In the genomic region with DNA sequence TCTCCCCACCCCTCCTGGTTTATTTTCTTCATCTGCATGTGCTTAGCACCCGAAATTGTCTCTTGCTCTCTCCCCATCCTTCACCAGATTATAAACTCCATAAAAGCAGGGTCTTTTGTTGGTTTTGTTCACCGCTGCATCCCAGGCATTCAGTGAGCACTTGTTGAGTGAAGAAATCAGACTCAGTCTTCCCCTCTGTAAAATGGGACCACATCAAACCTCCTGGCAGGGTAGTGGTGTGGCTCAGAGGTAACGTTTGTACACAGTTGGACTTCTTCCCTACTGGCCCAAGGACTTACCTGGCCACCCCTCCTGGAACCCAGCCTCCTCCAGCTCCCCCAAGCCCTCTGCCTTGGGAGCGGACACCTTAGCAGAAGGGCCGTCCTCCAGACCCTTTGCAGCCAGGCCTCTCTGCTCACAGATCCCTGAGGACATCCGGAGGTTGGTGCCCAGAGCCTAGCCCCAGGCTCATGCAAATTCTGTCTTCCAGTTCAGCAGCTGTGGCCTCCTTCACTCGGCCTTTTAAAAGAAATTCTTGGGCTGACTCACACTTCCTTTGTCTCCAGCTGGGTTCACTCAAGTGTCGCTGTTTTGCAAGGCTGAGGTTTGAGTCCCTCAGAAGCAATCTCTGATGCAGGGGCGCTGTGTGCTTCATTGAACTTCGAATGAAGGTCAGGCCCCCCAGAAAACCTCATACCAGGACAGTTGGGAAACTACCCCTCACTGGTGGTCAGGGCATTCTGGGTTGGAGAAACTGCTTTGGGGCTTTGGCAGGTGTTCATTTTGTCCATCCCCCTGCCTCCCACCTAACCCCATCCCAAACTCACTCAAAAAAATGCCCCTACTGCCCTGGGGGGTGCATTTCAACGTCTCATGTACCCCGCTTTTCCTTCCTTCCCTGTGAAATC, we compare ENCODE assay signal across 1 cellular context.
TF ChIP-seq lines count a peak whose summit lies in the region.

No MANE protein-coding gene starts in this region.

TF ChIP-seq in HepG2, 621 proteins besides CTCF, POLR2A, EP300 and RAD21 (continues in another document):
- TF ChIP-seq ZNF616 (CRISPR knock-in tag; IDR thresholded peaks at IDR 0.05; ENCODE audit: low read depth), result no peak
- 0 out of 2 replicates have a peak, but pooled peaks have one; percentile 16 for TF ChIP-seq ZNF790 (CRISPR knock-in tag; IDR thresholded peaks at IDR 0.05; ENCODE audit: borderline replicate concordance)
- TF ChIP-seq RFXANK (CRISPR knock-in tag; IDR thresholded peaks at IDR 0.05), result no peak
- TF ChIP-seq XRCC5 (optimal IDR thresholded peaks at IDR 0.05; ENCODE audit: low read length), result peak; percentile 24
- peak; percentile 9 for TF ChIP-seq TEAD3 (CRISPR knock-in tag; optimal IDR thresholded peaks at IDR 0.05; ENCODE audit: borderline replicate concordance)
- TF ChIP-seq ZFP36L1 (CRISPR knock-in tag; IDR thresholded peaks at IDR 0.05), result no peak
- TF ChIP-seq ADNP (CRISPR knock-in tag; IDR thresholded peaks at IDR 0.05), result peak; percentile 75; the same call in 1 of the 2 replicates
- TF ChIP-seq RCOR2 (CRISPR knock-in tag; IDR thresholded peaks at IDR 0.05), result peak; percentile 40; the same call in 1 of the 2 replicates
- TF ChIP-seq TARDBP (CRISPR knock-in tag; IDR thresholded peaks at IDR 0.05), result no peak
- TF ChIP-seq ZNF777 (CRISPR knock-in tag; IDR thresholded peaks at IDR 0.05), result no peak
- 0 out of 2 replicates have a peak, but pooled peaks have one; percentile 22 for TF ChIP-seq ZIK1 (CRISPR knock-in tag; IDR thresholded peaks at IDR 0.05; ENCODE audit: borderline replicate concordance, low read depth)
- TF ChIP-seq ZNF605 (CRISPR knock-in tag; IDR thresholded peaks at IDR 0.05), result no peak
- TF ChIP-seq MTF1 (CRISPR knock-in tag; IDR thresholded peaks at IDR 0.05), result 0 out of 2 replicates have a peak, but pooled peaks have one; percentile 55
- no peak for TF ChIP-seq FOXO1 (CRISPR knock-in tag; IDR thresholded peaks at IDR 0.05)
- TF ChIP-seq ZMYM3 (CRISPR knock-in tag; IDR thresholded peaks at IDR 0.05), result peak; percentile 95
- TF ChIP-seq ZNF3 (CRISPR knock-in tag; IDR thresholded peaks at IDR 0.05), result 0 out of 2 replicates have a peak, but pooled peaks have one; percentile 56
- no peak; the same call in 1 of the 2 replicates for TF ChIP-seq ZNF772 (CRISPR knock-in tag; IDR thresholded peaks at IDR 0.05)
- peak; percentile 91 for TF ChIP-seq CHD4 (IDR thresholded peaks at IDR 0.05; ENCODE audit: borderline replicate concordance, low read length)
- TF ChIP-seq ARNTL (CRISPR knock-in tag; IDR thresholded peaks at IDR 0.05), result no peak
- no peak for TF ChIP-seq TCF7 (IDR thresholded peaks at IDR 0.05; ENCODE audit: low read depth)
- TF ChIP-seq, protein P1, sequence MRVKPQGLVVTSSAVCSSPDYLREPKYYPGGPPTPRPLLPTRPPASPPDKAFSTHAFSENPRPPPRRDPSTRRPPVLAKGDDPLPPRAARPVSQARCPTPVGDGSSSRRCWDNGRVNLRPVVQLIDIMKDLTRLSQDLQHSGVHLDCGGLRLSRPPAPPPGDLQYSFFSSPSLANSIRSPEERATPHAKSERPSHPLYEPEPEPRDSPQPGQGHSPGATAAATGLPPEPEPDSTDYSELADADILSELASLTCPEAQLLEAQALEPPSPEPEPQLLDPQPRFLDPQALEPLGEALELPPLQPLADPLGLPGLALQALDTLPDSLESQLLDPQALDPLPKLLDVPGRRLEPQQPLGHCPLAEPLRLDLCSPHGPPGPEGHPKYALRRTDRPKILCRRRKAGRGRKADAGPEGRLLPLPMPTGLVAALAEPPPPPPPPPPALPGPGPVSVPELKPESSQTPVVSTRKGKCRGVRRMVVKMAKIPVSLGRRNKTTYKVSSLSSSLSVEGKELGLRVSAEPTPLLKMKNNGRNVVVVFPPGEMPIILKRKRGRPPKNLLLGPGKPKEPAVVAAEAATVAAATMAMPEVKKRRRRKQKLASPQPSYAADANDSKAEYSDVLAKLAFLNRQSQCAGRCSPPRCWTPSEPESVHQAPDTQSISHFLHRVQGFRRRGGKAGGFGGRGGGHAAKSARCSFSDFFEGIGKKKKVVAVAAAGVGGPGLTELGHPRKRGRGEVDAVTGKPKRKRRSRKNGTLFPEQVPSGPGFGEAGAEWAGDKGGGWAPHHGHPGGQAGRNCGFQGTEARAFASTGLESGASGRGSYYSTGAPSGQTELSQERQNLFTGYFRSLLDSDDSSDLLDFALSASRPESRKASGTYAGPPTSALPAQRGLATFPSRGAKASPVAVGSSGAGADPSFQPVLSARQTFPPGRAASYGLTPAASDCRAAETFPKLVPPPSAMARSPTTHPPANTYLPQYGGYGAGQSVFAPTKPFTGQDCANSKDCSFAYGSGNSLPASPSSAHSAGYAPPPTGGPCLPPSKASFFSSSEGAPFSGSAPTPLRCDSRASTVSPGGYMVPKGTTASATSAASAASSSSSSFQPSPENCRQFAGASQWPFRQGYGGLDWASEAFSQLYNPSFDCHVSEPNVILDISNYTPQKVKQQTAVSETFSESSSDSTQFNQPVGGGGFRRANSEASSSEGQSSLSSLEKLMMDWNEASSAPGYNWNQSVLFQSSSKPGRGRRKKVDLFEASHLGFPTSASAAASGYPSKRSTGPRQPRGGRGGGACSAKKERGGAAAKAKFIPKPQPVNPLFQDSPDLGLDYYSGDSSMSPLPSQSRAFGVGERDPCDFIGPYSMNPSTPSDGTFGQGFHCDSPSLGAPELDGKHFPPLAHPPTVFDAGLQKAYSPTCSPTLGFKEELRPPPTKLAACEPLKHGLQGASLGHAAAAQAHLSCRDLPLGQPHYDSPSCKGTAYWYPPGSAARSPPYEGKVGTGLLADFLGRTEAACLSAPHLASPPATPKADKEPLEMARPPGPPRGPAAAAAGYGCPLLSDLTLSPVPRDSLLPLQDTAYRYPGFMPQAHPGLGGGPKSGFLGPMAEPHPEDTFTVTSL (CRISPR knock-in tag; IDR thresholded peaks at IDR 0.05; ENCODE audit: borderline replicate concordance), result 0 out of 2 replicates have a peak, but pooled peaks have one; percentile 12
- TF ChIP-seq ZNF615 (CRISPR knock-in tag; IDR thresholded peaks at IDR 0.05; ENCODE audit: borderline replicate concordance), result no peak
- TF ChIP-seq, protein P2, sequence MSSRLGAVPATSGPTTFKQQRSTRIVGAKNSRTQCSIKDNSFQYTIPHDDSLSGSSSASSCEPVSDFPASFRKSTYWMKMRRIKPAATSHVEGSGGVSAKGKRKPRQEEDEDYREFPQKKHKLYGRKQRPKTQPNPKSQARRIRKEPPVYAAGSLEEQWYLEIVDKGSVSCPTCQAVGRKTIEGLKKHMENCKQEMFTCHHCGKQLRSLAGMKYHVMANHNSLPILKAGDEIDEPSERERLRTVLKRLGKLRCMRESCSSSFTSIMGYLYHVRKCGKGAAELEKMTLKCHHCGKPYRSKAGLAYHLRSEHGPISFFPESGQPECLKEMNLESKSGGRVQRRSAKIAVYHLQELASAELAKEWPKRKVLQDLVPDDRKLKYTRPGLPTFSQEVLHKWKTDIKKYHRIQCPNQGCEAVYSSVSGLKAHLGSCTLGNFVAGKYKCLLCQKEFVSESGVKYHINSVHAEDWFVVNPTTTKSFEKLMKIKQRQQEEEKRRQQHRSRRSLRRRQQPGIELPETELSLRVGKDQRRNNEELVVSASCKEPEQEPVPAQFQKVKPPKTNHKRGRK (CRISPR knock-in tag; IDR thresholded peaks at IDR 0.05), result no peak
- TF ChIP-seq FIP1L1 (IDR thresholded peaks at IDR 0.05; ENCODE audit: borderline replicate concordance, insufficient read depth, low read depth, low read length), result no peak
- TF ChIP-seq HNRNPH1 (optimal IDR thresholded peaks at IDR 0.05; ENCODE audit: low read depth, low read length), result no peak
- peak; percentile 98 for TF ChIP-seq ZNF629 (CRISPR knock-in tag; conservative IDR thresholded peaks at IDR 0.05)
- no peak for TF ChIP-seq KLF12 (CRISPR knock-in tag; IDR thresholded peaks at IDR 0.05; ENCODE audit: borderline replicate concordance)
- TF ChIP-seq, protein P3, sequence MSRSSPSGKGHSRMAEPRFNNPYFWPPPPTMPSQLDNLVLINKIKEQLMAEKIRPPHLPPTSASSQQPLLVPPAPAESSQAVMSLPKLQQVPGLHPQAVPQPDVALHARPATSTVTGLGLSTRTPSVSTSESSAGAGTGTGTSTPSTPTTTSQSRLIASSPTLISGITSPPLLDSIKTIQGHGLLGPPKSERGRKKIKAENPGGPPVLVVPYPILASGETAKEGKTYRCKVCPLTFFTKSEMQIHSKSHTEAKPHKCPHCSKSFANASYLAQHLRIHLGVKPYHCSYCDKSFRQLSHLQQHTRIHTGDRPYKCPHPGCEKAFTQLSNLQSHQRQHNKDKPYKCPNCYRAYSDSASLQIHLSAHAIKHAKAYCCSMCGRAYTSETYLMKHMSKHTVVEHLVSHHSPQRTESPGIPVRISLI (CRISPR knock-in tag; IDR thresholded peaks at IDR 0.05; ENCODE audit: borderline replicate concordance), result no peak
- no peak for TF ChIP-seq MZF1 (CRISPR knock-in tag; IDR thresholded peaks at IDR 0.05; ENCODE audit: borderline replicate concordance)
- TF ChIP-seq, protein P4, sequence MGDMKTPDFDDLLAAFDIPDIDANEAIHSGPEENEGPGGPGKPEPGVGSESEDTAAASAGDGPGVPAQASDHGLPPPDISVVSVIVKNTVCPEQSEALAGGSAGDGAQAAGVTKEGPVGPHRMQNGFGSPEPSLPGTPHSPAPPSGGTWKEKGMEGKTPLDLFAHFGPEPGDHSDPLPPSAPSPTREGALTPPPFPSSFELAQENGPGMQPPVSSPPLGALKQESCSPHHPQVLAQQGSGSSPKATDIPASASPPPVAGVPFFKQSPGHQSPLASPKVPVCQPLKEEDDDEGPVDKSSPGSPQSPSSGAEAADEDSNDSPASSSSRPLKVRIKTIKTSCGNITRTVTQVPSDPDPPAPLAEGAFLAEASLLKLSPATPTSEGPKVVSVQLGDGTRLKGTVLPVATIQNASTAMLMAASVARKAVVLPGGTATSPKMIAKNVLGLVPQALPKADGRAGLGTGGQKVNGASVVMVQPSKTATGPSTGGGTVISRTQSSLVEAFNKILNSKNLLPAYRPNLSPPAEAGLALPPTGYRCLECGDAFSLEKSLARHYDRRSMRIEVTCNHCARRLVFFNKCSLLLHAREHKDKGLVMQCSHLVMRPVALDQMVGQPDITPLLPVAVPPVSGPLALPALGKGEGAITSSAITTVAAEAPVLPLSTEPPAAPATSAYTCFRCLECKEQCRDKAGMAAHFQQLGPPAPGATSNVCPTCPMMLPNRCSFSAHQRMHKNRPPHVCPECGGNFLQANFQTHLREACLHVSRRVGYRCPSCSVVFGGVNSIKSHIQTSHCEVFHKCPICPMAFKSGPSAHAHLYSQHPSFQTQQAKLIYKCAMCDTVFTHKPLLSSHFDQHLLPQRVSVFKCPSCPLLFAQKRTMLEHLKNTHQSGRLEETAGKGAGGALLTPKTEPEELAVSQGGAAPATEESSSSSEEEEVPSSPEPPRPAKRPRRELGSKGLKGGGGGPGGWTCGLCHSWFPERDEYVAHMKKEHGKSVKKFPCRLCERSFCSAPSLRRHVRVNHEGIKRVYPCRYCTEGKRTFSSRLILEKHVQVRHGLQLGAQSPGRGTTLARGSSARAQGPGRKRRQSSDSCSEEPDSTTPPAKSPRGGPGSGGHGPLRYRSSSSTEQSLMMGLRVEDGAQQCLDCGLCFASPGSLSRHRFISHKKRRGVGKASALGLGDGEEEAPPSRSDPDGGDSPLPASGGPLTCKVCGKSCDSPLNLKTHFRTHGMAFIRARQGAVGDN (CRISPR knock-in tag; IDR thresholded peaks at IDR 0.05), result peak; percentile 30; the same call in 1 of the 2 replicates
- TF ChIP-seq ZNF768 (CRISPR knock-in tag; IDR thresholded peaks at IDR 0.05), result no peak
- no peak for TF ChIP-seq SP4 (CRISPR knock-in tag; IDR thresholded peaks at IDR 0.05)
- TF ChIP-seq, protein P5, sequence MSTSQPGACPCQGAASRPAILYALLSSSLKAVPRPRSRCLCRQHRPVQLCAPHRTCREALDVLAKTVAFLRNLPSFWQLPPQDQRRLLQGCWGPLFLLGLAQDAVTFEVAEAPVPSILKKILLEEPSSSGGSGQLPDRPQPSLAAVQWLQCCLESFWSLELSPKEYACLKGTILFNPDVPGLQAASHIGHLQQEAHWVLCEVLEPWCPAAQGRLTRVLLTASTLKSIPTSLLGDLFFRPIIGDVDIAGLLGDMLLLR (CRISPR knock-in tag; IDR thresholded peaks at IDR 0.05), result no peak
- TF ChIP-seq, protein P6, sequence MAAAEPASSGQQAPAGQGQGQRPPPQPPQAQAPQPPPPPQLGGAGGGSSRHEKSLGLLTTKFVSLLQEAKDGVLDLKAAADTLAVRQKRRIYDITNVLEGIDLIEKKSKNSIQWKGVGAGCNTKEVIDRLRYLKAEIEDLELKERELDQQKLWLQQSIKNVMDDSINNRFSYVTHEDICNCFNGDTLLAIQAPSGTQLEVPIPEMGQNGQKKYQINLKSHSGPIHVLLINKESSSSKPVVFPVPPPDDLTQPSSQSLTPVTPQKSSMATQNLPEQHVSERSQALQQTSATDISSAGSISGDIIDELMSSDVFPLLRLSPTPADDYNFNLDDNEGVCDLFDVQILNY (CRISPR knock-in tag; conservative IDR thresholded peaks at IDR 0.05), result no peak
- TF ChIP-seq TBP (CRISPR knock-in tag; IDR thresholded peaks at IDR 0.05), result no peak
- TF ChIP-seq KDM1A (CRISPR knock-in tag; IDR thresholded peaks at IDR 0.05), result peak; percentile 88
- no peak for TF ChIP-seq ZNF263 (CRISPR knock-in tag; IDR thresholded peaks at IDR 0.05)
- TF ChIP-seq NRL (CRISPR knock-in tag; IDR thresholded peaks at IDR 0.05; ENCODE audit: borderline replicate concordance), result 0 out of 2 replicates have a peak, but pooled peaks have one; percentile 23
- TF ChIP-seq ZNF816 (CRISPR knock-in tag; IDR thresholded peaks at IDR 0.05; ENCODE audit: borderline replicate concordance), result no peak
- no peak for TF ChIP-seq CEBPG (CRISPR knock-in tag; IDR thresholded peaks at IDR 0.05)
- TF ChIP-seq, protein P7, sequence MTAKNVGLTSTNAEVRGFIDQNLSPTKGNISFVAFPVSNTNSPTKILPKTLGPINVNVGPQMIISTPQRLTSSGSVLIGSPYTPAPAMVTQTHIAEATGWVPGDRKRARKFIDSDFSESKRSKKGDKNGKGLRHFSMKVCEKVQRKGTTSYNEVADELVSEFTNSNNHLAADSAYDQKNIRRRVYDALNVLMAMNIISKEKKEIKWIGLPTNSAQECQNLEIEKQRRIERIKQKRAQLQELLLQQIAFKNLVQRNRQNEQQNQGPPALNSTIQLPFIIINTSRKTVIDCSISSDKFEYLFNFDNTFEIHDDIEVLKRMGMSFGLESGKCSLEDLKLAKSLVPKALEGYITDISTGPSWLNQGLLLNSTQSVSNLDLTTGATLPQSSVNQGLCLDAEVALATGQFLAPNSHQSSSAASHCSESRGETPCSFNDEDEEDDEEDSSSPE (CRISPR knock-in tag; IDR thresholded peaks at IDR 0.05), result 0 out of 2 replicates have a peak, but pooled peaks have one; percentile 8
- no peak for TF ChIP-seq ZNF430 (CRISPR knock-in tag; IDR thresholded peaks at IDR 0.05)
- TF ChIP-seq U2AF1 (optimal IDR thresholded peaks at IDR 0.05; ENCODE audit: low read depth, low read length), result no peak
- no peak for TF ChIP-seq ZNF232 (CRISPR knock-in tag; IDR thresholded peaks at IDR 0.05; ENCODE audit: borderline replicate concordance)
- TF ChIP-seq THAP11 (CRISPR knock-in tag; IDR thresholded peaks at IDR 0.05), result no peak
- TF ChIP-seq SMAD1 (CRISPR knock-in tag; IDR thresholded peaks at IDR 0.05; ENCODE audit: borderline replicate concordance, low read depth), result no peak
- TF ChIP-seq, protein P8, sequence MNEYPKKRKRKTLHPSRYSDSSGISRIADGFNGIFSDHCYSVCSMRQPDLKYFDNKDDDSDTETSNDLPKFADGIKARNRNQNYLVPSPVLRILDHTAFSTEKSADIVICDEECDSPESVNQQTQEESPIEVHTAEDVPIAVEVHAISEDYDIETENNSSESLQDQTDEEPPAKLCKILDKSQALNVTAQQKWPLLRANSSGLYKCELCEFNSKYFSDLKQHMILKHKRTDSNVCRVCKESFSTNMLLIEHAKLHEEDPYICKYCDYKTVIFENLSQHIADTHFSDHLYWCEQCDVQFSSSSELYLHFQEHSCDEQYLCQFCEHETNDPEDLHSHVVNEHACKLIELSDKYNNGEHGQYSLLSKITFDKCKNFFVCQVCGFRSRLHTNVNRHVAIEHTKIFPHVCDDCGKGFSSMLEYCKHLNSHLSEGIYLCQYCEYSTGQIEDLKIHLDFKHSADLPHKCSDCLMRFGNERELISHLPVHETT (CRISPR knock-in tag; conservative IDR thresholded peaks at IDR 0.05), result no peak
